Comparison of ENCODE assay signal across 12 cellular contexts in the genomic region with DNA sequence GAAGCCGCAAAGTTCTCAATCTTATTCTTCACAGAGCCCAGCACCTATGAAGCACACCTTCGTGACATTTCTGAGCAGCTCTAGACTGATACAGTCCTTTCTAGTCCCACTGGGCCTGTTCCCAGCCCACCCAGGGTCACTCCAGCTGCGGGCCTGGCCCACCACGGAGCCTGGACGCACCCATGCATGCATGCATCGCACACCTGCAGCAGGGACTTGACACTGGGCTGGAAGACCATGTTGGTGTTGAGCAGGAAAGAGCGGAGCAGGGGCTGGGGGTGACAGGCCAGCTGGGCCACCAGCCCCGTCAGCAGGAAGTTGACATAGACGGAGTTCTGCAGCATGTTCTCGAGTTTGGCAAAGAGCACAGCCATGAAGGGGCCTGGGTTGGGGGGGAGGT. TPM values are rescaled to one million over a fixed set of nuclear protein-coding genes. Genes with fewer than 3 reads are reported as not detected.
"Had no signal": no experiment of that assay in that cellular context is flagged by ENCODE, and none has a peak within 500 bp of the region (broad histone marks: within the 10 kb centered on the region; RNA-seq: fewer than 3 reads in every experiment).

No MANE protein-coding gene starts in this region.

- H3K4me1 ChIP-seq: HAP-1 had no signal

- H3K4me3 ChIP-seq: GM23248, HAP-1, K562 had no signal

- H3K27ac ChIP-seq: GM23248, HL-60 had no signal

- FAIRE-seq: K562 had no signal

- H3K9ac ChIP-seq: GM23248 had no signal

- DNase-seq: GM23248, GOT3, H7, HFFc6, IMR-90, KG1 had no signal

- H3K9me3 ChIP-seq: HAP-1 had no signal

- H2AFZ ChIP-seq: GM23248 had no signal

- ATAC-seq: HCT116, K562 had no signal

RNA-seq across cellular contexts. Expression of a gene that starts 9.2 kb away (rescaled TPM):
- total RNA-seq: GM23248, H4, H7, HFFc6, HT1080, IMR-90, K562 had no signal
- polyA plus RNA-seq: IMR-90, K562 had no signal

RNA-seq across cellular contexts. Expression of a gene that starts 15.5 kb away (rescaled TPM):
- total RNA-seq: GM23248, H4, H7, HFFc6, HT1080, IMR-90, K562 had no signal
- polyA plus RNA-seq: GM23248, IMR-90, K562 had no signal

RNA-seq across cellular contexts. Expression of a gene that starts 24.4 kb away (rescaled TPM):
- total RNA-seq: GM23248, H4, HFFc6, HT1080 had no signal
- polyA plus RNA-seq: GM23248 had no signal

RNA-seq across cellular contexts. Expression of a gene that starts 44.4 kb away (rescaled TPM):
- total RNA-seq: GM23248, H4, H7, HFFc6, HT1080, IMR-90, K562 had no signal
- polyA plus RNA-seq: GM23248, IMR-90, K562 had no signal
